In the genomic region with DNA sequence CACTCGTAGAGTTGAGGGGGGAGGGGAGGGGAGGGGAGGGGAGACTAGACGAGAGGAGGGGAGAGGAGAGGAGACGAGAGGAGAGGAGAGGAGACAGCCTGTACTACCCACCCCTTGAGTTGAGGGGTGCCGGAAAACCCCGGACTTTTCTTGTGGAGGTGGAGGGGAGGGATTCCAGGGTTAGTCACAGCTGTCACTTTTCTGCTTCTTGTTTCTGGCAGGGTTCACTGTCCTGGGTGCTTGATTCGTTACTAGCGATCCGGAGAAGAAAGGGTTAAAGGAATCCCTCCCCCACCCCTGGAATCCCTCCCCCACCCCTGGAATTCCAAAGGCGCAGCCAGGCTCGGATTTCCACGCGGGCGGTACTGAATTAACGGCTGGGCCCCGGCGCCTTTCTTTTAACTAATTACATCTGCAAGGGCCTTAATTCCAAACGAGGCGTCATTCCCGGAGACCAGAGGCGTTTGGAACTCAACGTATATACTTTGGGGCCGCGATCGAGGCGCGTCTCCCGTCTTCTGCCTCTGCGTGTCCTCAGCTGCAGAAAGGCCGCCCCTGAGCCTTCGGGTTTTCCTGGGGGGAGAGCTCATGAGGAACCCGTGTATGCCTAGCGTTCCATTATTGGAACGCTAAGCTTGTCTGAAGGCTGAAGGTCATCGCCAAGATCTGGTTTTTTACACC, we compare ENCODE assay signal across 8 cellular contexts.
DNase-seq lines count a peak whose midpoint lies in the region; ATAC-seq and TF ChIP-seq lines count a peak whose summit lies in the region.

No MANE protein-coding gene starts in this region.

- ATAC-seq in RWPE2 (ENCODE audit: low read depth) (peak; percentile 21; the same call in 1 of the 3 replicates), HG03520 (IDR thresholded peaks at IDR 0.05; ENCODE audit: unreplicated experiment) (no peak), HG02884 (IDR thresholded peaks at IDR 0.05; ENCODE audit: unreplicated experiment) (no peak)

- H3K4me3 ChIP-seq in RWPE2 (ENCODE audit: severe bottlenecking) = no peak overlapping the region
- H3K4me3 ChIP-seq in iPS-20b (ENCODE audit: low read length) = peak overlapping the region; percentile 58
- peak overlapping the region; percentile 46 to 61 for H3K4me3 ChIP-seq in stomach smooth muscle (ENCODE audit: low read length in 2 of 2)
- no peak overlapping the region for H3K4me3 ChIP-seq in effector memory CD4-positive, alpha-beta T cell (ENCODE audit: insufficient read depth, low read depth, low read length, poor library complexity, severe bottlenecking)

- H3K9ac ChIP-seq in iPS-20b (ENCODE audit: low read depth, low read length) = peak overlapping the region; percentile 84
- H3K9ac ChIP-seq in stomach smooth muscle (ENCODE audit: low read length in 2 of 2) = no peak overlapping the region

- peak overlapping the region; percentile 1 for H3K27ac ChIP-seq in RWPE2 (ENCODE audit: poor library complexity, severe bottlenecking)
- H3K27ac ChIP-seq in iPS-20b (ENCODE audit: low read length) = peak overlapping the region; percentile 75
- H3K27ac ChIP-seq in stomach smooth muscle (ENCODE audit: low read length) = no peak overlapping the region
- no peak overlapping the region for H3K27ac ChIP-seq in effector memory CD4-positive, alpha-beta T cell (ENCODE audit: insufficient read depth, low read length, poor library complexity, severe bottlenecking)

- peak; percentile 23 to 36 for DNase-seq in activated CD4-positive, alpha-beta T cell treated with anti-CD3 and anti-CD28 coated beads for 4 hours
- DNase-seq in activated CD4-positive, alpha-beta T cell treated with anti-CD3 and anti-CD28 coated beads for 1 hour = no peak
- DNase-seq in RWPE2 (ENCODE audit: low spot score) = no peak
- DNase-seq in effector memory CD4-positive, alpha-beta T cell = no peak

- H3K36me3 ChIP-seq in RWPE2 (ENCODE audit: low read depth) = no peaks in the 10 kb centered on the region
- H3K36me3 ChIP-seq in iPS-20b (ENCODE audit: insufficient read depth, low read depth, low read length) = peaks cover 9% of the 10 kb centered on the region; the same call in 1 of the 2 replicates
- no peaks in the 10 kb centered on the region for H3K36me3 ChIP-seq in stomach smooth muscle (ENCODE audit: control insufficient read depth in 2 of 2, insufficient read depth in 2 of 2, low read length in 2 of 2)
- H3K36me3 ChIP-seq in effector memory CD4-positive, alpha-beta T cell (ENCODE audit: control insufficient read depth, insufficient read depth, low read length) = no peaks in the 10 kb centered on the region

- H3K27me3 ChIP-seq in RWPE2 (ENCODE audit: insufficient read depth, poor library complexity, severe bottlenecking) (no peaks in the 10 kb centered on the region), iPS-20b (ENCODE audit: insufficient read depth, low read length) (no peaks in the 10 kb centered on the region), stomach smooth muscle (ENCODE audit: control insufficient read depth in 1 of 2, insufficient read depth in 2 of 2, low read length in 2 of 2) (peaks cover 7 to 9% of the 10 kb centered on the region in 2 donors)
- H3K27me3 ChIP-seq in effector memory CD4-positive, alpha-beta T cell (replicated peaks; ENCODE audit: control insufficient read depth, insufficient read depth, low read length, poor library complexity, severe bottlenecking) = no peaks in the 10 kb centered on the region

- peaks cover 12% of the 10 kb centered on the region for H3K9me3 ChIP-seq in RWPE2 (ENCODE audit: severe bottlenecking)
- H3K9me3 ChIP-seq in iPS-20b (ENCODE audit: insufficient read depth, low read depth, low read length) = peaks cover 10% of the 10 kb centered on the region
- H3K9me3 ChIP-seq in stomach smooth muscle (ENCODE audit: control insufficient read depth in 2 of 2, low read length in 2 of 2) = no peaks in the 10 kb centered on the region
- H3K9me3 ChIP-seq in effector memory CD4-positive, alpha-beta T cell (ENCODE audit: control insufficient read depth, low read length) = no peaks in the 10 kb centered on the region

- no peak for TF ChIP-seq CTCF in RWPE2 (IDR thresholded peaks at IDR 0.05; ENCODE audit: poor library complexity, severe bottlenecking)

- H3K4me1 ChIP-seq in RWPE2 (ENCODE audit: insufficient read depth, poor library complexity, severe bottlenecking) (no peaks in the 10 kb centered on the region), iPS-20b (ENCODE audit: insufficient read depth, low read length) (peaks cover 16% of the 10 kb centered on the region; the same call in 1 of the 2 replicates), stomach smooth muscle (ENCODE audit: control insufficient read depth, insufficient read depth, low read length) (peaks cover 13% of the 10 kb centered on the region)
- peaks cover 10% of the 10 kb centered on the region for H3K4me1 ChIP-seq in effector memory CD4-positive, alpha-beta T cell (ENCODE audit: control insufficient read depth, insufficient read depth, low read length, poor library complexity, severe bottlenecking)

Comparison
In these comparisons a context has a peak if more than half of its experiments do, and no peak if none do; other contexts are left out.
1. DNase-seq: peak in activated CD4-positive, alpha-beta T cell treated with anti-CD3 and anti-CD28 coated beads for 4 hours (2 of 2); none in activated CD4-positive, alpha-beta T cell treated with anti-CD3 and anti-CD28 coated beads for 1 hour (single experiment), RWPE2 (single experiment) and effector memory CD4-positive, alpha-beta T cell (0 of 3).
2. H3K27ac ChIP-seq: peak in RWPE2 (single experiment) and iPS-20b (single experiment); none in stomach smooth muscle (single experiment) and effector memory CD4-positive, alpha-beta T cell (single experiment).
3. H3K4me3 ChIP-seq: peak in iPS-20b (single experiment) and stomach smooth muscle (2 of 2); none in RWPE2 (single experiment) and effector memory CD4-positive, alpha-beta T cell (single experiment).